Comparison of ENCODE assay signal across 11 cellular contexts in the genomic region with DNA sequence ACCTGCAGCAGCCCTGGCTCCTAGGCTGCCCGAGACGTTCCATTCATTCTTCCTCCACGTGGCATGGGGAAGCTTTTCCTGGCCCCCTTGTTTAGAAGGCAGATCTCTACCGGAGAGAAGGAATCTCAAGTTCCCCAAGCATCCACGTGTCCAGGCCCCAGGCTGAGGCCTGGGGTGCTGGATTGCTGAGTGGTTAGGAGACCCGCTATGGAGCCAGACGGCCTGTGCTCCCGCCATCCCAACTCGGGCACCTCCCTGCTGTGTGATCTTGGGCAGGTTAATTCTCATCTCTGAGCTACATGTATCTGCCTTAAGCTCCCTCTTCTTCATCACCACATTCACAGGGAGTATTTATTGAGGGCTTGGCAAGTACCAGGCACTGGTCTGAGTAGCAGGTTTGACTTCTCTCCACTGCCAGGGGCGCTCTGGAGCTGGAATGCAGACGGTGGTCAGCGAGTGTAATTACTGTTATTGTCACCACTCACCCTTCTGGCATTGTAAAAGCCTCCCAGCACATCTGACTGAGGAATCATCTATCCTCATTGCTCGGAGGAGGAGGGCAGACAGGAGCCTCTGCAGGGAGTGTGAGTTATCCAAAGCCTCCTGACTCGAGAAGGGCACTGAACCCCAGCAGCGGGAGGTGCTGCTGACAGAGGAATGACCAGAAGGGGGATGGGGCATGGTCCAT. TPM values are rescaled to one million over a fixed set of nuclear protein-coding genes. Genes with fewer than 3 reads are reported as not detected.
DNase-seq lines count a peak whose midpoint lies in the region; ATAC-seq, FAIRE-seq and TF ChIP-seq lines count a peak whose summit lies in the region.
"Had no signal": no experiment of that assay in that cellular context is flagged by ENCODE, and none has a peak within 500 bp of the region (broad histone marks: within the 10 kb centered on the region; RNA-seq: fewer than 3 reads in every experiment).

No MANE protein-coding gene starts in this region.

- no peaks in the 10 kb centered on the region for H3K36me3 Mint-ChIP-seq in activated CD4-positive, alpha-beta T cell treated with anti-CD3 and anti-CD28 coated beads, Interleukin-2, amount 10 ng/mL, durations not matched to agents 7 days and 5 days (ENCODE audit: low read depth)

- no peak for ATAC-seq in upper lobe of right lung
- ATAC-seq in HG02973 (IDR thresholded peaks at IDR 0.05; ENCODE audit: unreplicated experiment), result no peak

- peak overlapping the region; percentile 9 to 10 for H3K4me3 ChIP-seq in kidney (ENCODE audit: low read length in 2 of 2)
- no peak overlapping the region for H3K4me3 ChIP-seq in upper lobe of right lung

- H3K4me1 Mint-ChIP-seq in activated CD4-positive, alpha-beta T cell treated with anti-CD3 and anti-CD28 coated beads, Interleukin-2, amount 10 ng/mL, durations not matched to agents 7 days and 5 days, result peaks cover 23% of the 10 kb centered on the region

- H3K27ac Mint-ChIP-seq in activated CD4-positive, alpha-beta T cell treated with anti-CD3 and anti-CD28 coated beads, Interleukin-2, amount 10 ng/mL, durations not matched to agents 7 days and 5 days, result peak overlapping the region; percentile 20
- H3K27ac Mint-ChIP-seq: activated B cell treated with CpG ODN at 0.5 μM for 24 hours; CD4-positive, alpha-beta T cell had no signal

- CTCF ChIA-PET in activated CD4-positive, alpha-beta T cell treated with anti-CD3 and anti-CD28 coated beads, Interleukin-2, amount 10 ng/mL, durations not matched to agents 7 days and 5 days (lab: Charles Lee), result interaction anchor here (0.6 to 3.9 kb wide), 7 partner anchors 11 to 51 kb away, joined by 3 to 22 read pairs (median 3); no protein-coding TSS in a partner anchor

- H3K9me3 ChIP-seq in kidney (ENCODE audit: control insufficient read depth in 1 of 2, low read length in 2 of 2) (no peaks in the 10 kb centered on the region), upper lobe of right lung (no peaks in the 10 kb centered on the region)
- H3K9me3 ChIP-seq: thoracic aorta had no signal

- intact Hi-C loops in kidney (cut with DNase I) (no loop called here), upper lobe of right lung (cut with DNase I) (no loop called here)

- peaks cover 36% of the 10 kb centered on the region for H3K27me3 Mint-ChIP-seq in activated CD4-positive, alpha-beta T cell treated with anti-CD3 and anti-CD28 coated beads, Interleukin-2, amount 10 ng/mL, durations not matched to agents 7 days and 5 days

- H3K4me1 ChIP-seq in kidney (ENCODE audit: control insufficient read depth in 1 of 2, insufficient read depth in 1 of 2, low read depth in 1 of 2, low read length in 2 of 2), result peaks cover 70 to 82% of the 10 kb centered on the region in 2 donors
- H3K4me1 ChIP-seq in upper lobe of right lung, result peaks cover 19% of the 10 kb centered on the region

- peak overlapping the region; percentile 43 to 81 for H3K9ac ChIP-seq in kidney (ENCODE audit: low read length in 2 of 2)

- no peak for FAIRE-seq in kidney (lab: Jason Lieb, UNC)

- peak; percentile 2 for TF ChIP-seq CTCF in kidney (IDR thresholded peaks at IDR 0.05; ENCODE audit: borderline replicate concordance, extremely low read depth, insufficient read depth)
- TF ChIP-seq CTCF in upper lobe of right lung (IDR thresholded peaks at IDR 0.05), result no peak

- peaks cover 11% of the 10 kb centered on the region for H3K27me3 ChIP-seq in upper lobe of right lung

- H3K36me3 ChIP-seq in kidney (ENCODE audit: control insufficient read depth in 1 of 2, insufficient read depth in 2 of 2, low read length in 2 of 2), result no peaks in the 10 kb centered on the region
- H3K36me3 ChIP-seq in upper lobe of right lung, result no peaks in the 10 kb centered on the region
- H3K36me3 ChIP-seq: thoracic aorta had no signal

- POLR2A ChIA-PET in activated CD4-positive, alpha-beta T cell treated with anti-CD3 and anti-CD28 coated beads, Interleukin-2, amount 10 ng/mL, durations not matched to agents 7 days and 5 days (lab: Charles Lee), result no interaction called here

- H3K27ac ChIP-seq in kidney (ENCODE audit: low read depth in 2 of 2, low read length in 2 of 2), result peak overlapping the region; percentile 98 to 99
- H3K27ac ChIP-seq in upper lobe of right lung, result peak overlapping the region; percentile 58
- H3K27ac ChIP-seq: thoracic aorta had no signal

- no peak for DNase-seq in activated CD4-positive, alpha-beta T cell treated with anti-CD3 and anti-CD28 coated beads, Interleukin-2, amount 10 ng/mL, durations not matched to agents 7 days and 5 days
- no peak for DNase-seq in activated CD4-positive, alpha-beta T cell treated with anti-CD3 and anti-CD28 coated beads for 4 hours
- peak; percentile 47 for DNase-seq in brain pericyte (ENCODE audit: low read depth, low spot score)
- peak; percentile 65 for DNase-seq in kidney
- DNase-seq in upper lobe of right lung, result no peak
- DNase-seq in GM19238 (ENCODE audit: insufficient read length, low spot score), result no peak
- DNase-seq in GM19240 (ENCODE audit: insufficient read length, low spot score), result no peak
- DNase-seq: activated B cell treated with CpG ODN at 0.5 μM for 24 hours; CD4-positive, alpha-beta T cell had no signal

- H3K4me3 Mint-ChIP-seq in activated CD4-positive, alpha-beta T cell treated with anti-CD3 and anti-CD28 coated beads, Interleukin-2, amount 10 ng/mL, durations not matched to agents 7 days and 5 days, result no peak overlapping the region
- H3K4me3 Mint-ChIP-seq: activated B cell treated with CpG ODN at 0.5 μM for 24 hours; CD4-positive, alpha-beta T cell had no signal

- no peaks in the 10 kb centered on the region for H3K9me3 Mint-ChIP-seq in activated CD4-positive, alpha-beta T cell treated with anti-CD3 and anti-CD28 coated beads, Interleukin-2, amount 10 ng/mL, durations not matched to agents 7 days and 5 days
- H3K9me3 Mint-ChIP-seq: activated B cell treated with CpG ODN at 0.5 μM for 24 hours; CD4-positive, alpha-beta T cell had no signal

RNA-seq across cellular contexts. Expression of a gene that starts 1.1 kb away (rescaled TPM):
- 1 to 10 TPM; 2.2 to 2.9 TPM for total RNA-seq in activated CD4-positive, alpha-beta T cell treated with anti-CD3 and anti-CD28 coated beads, Interleukin-2, amount 10 ng/mL, durations not matched to agents 7 days and 5 days
- total RNA-seq in kidney (351 TPM), upper lobe of right lung (66.9 TPM)
- 188 TPM for polyA plus RNA-seq in kidney (ENCODE audit: insufficient read depth, low read depth, low replicate concordance)

RNA-seq across cellular contexts. Expression of a gene that starts 40.8 kb away (rescaled TPM):
- total RNA-seq in activated CD4-positive, alpha-beta T cell treated with anti-CD3 and anti-CD28 coated beads, Interleukin-2, amount 10 ng/mL, durations not matched to agents 7 days and 5 days, result not detected
- 1.8 TPM for total RNA-seq in kidney
- polyA plus RNA-seq in kidney (ENCODE audit: insufficient read depth, low read depth, low replicate concordance), result 0.17 TPM
- total RNA-seq in upper lobe of right lung, result 5.8 TPM
- total RNA-seq: activated B cell treated with CpG ODN at 0.5 μM for 24 hours had no signal

Comparison
In these comparisons a context has a peak if more than half of its experiments do, and no peak if none do; other contexts are left out.
1. DNase-seq: peak in brain pericyte (single experiment) and kidney (single experiment); none in activated CD4-positive, alpha-beta T cell treated with anti-CD3 and anti-CD28 coated beads, Interleukin-2, amount 10 ng/mL, durations not matched to agents 7 days and 5 days (single experiment), activated CD4-positive, alpha-beta T cell treated with anti-CD3 and anti-CD28 coated beads for 4 hours (0 of 2), upper lobe of right lung (single experiment), GM19238 (single experiment) and GM19240 (single experiment).
2. RNA of a gene that starts 1.1 kb away (total RNA-seq): 351 TPM in kidney (single experiment) and 66.9 TPM in upper lobe of right lung (single experiment); 2.2 to 2.9 TPM in activated CD4-positive, alpha-beta T cell treated with anti-CD3 and anti-CD28 coated beads, Interleukin-2, amount 10 ng/mL, durations not matched to agents 7 days and 5 days; every median in the first group is over 10 times any median in the second.